32 cellular contexts compared by ENCODE assay signal in genomic region chr1:206059354-206059915, GRCh38. TPM values are rescaled to one million over a fixed set of nuclear protein-coding genes. Genes with fewer than 3 reads are reported as not detected.
DNase-seq lines count a peak whose midpoint lies in the region; ATAC-seq, FAIRE-seq and TF ChIP-seq lines count a peak whose summit lies in the region.
"Had no signal": no experiment of that assay in that cellular context is flagged by ENCODE, and none has a peak within 500 bp of the region (broad histone marks: within the 10 kb centered on the region; RNA-seq: fewer than 3 reads in every experiment).

No MANE protein-coding gene starts in this region.

- no peak for FAIRE-seq in GM12878 (lab: Jason Lieb, UNC)
- FAIRE-seq: keratinocyte had no signal

- H3K27ac ChIP-seq in OCI-LY3 (ENCODE audit: low read length), result peak overlapping the region; percentile 94
- no peak overlapping the region; the same call in 1 of the 2 replicates for H3K27ac ChIP-seq in GM12878 (ENCODE audit: control insufficient read depth, insufficient read depth)
- no peak overlapping the region for H3K27ac ChIP-seq in osteoblast (ENCODE audit: low read depth, low read length)
- H3K27ac ChIP-seq: adrenal gland, esophagus muscularis mucosa, left ventricle myocardium inferior, ovary, upper lobe of left lung had no signal

- TF ChIP-seq CTCF in OCI-LY3 (IDR thresholded peaks at IDR 0.05; ENCODE audit: low read depth, low read length) (no peak), GM12878 (IDR thresholded peaks at IDR 0.05 in 2 of 3, conservative IDR thresholded peaks at IDR 0.05 in 1 of 3; ENCODE audit: control insufficient read depth in 2 of 3, extremely low read depth in 1 of 3, insufficient read depth in 1 of 3, low read depth in 3 of 3, low read length in 3 of 3) (no peak), osteoblast (IDR thresholded peaks at IDR 0.05; ENCODE audit: extremely low read depth, low read depth, low read length) (no peak), natural killer cell (IDR thresholded peaks at IDR 0.05) (no peak)

- CTCF ChIA-PET in GM12878 (lab: Yijun Ruan, JAX), result interaction anchor here (0.7 to 6.1 kb wide), 8 partner anchors 9 to 49 kb away, joined by 3 to 44 read pairs (median 4); no protein-coding TSS in a partner anchor

- in situ Hi-C loops in GM12878 (cut with MboI), result loop anchor here (10.0 kb wide), 1 partner anchor 725 kb away; no protein-coding TSS in a partner anchor

- no peak overlapping the region for H2AFZ ChIP-seq in OCI-LY3 (ENCODE audit: low read depth, low read length)
- H2AFZ ChIP-seq in GM12878 (ENCODE audit: control insufficient read depth, low read depth, low read length), result no peak overlapping the region
- H2AFZ ChIP-seq in osteoblast (ENCODE audit: low read length), result no peak overlapping the region

- 88% methylated on average over 3 of the region's 3 CpGs for whole genome bisulfite sequencing in GM12878 (ENCODE audit: insufficient coverage, insufficient replicate concordance, low lambda C conversion rate, missing lambda C conversion rate)

- H3K9ac ChIP-seq in OCI-LY3 (ENCODE audit: low read length) (peak overlapping the region; percentile 74), GM12878 (ENCODE audit: control insufficient read depth, insufficient read depth, low read length) (no peak overlapping the region)

- H3K9me3 Mint-ChIP-seq in natural killer cell, result no peaks in the 10 kb centered on the region

- no peaks in the 10 kb centered on the region for H3K4me1 Mint-ChIP-seq in natural killer cell
- H3K4me1 Mint-ChIP-seq: central memory CD8-positive, alpha-beta T cell had no signal

- TF ChIP-seq POLR2A in GM12878 (IDR thresholded peaks at IDR 0.05; ENCODE audit: low read depth, low read length), result no peak; the same call in 1 of the 2 replicates

- no TSS peak for BruUV-seq in GM12878 (replicated peaks; lab: Mats Ljungman, UMichigan)

- H3K27me3 ChIP-seq in OCI-LY3 (ENCODE audit: low read depth, low read length) (no peaks in the 10 kb centered on the region), GM12878 (replicated peaks in 1 of 2; ENCODE audit: control insufficient read depth in 2 of 2, insufficient read depth in 2 of 2, low read length in 1 of 2) (no peaks in the 10 kb centered on the region), osteoblast (ENCODE audit: insufficient read depth, low read length) (peaks cover 11% of the 10 kb centered on the region)
- H3K27me3 ChIP-seq: adrenal gland, esophagus muscularis mucosa, ovary, upper lobe of left lung had no signal

- RAD21 ChIA-PET in GM12878 (lab: Charles Lee; ENCODE audit: unreplicated experiment), result interaction anchor here (0.6 to 2.4 kb wide), 4 partner anchors 10 to 502 kb away, joined by 3 to 9 read pairs (median 5); no protein-coding TSS in a partner anchor

- DNase-seq in ELF-1 (ENCODE audit: low read depth, low spot score) (peak; percentile 89), GM12878 (ENCODE audit: low read depth, low spot score) (no peak), osteoblast (ENCODE audit: insufficient read length, low spot score, missing footprints) (peak; percentile 6), natural killer cell (no peak)
- DNase-seq in activated CD4-positive, CD25-positive, alpha-beta regulatory T cell treated with anti-CD3 and anti-CD28 coated beads, Interleukin-2, amount 50 U/mL, for 72 hours, result no peak
- no peak for DNase-seq in activated CD4-positive, CD25-positive, alpha-beta regulatory T cell (lab: John Stamatoyannopoulos, UW)
- DNase-seq: activated CD4-positive, alpha-beta memory T cell treated with anti-CD3 and anti-CD28 coated beads for 36 hours; activated CD8-positive, alpha-beta memory T cell treated with anti-CD3 and anti-CD28 coated beads, Interleukin-2, amount 50 U/mL, for 48 hours; activated naive CD4-positive, alpha-beta T cell treated with anti-CD3 and anti-CD28 coated beads for 36 hours; adrenal gland; C1 segment of cervical spinal cord; Caco-2; foreskin fibroblast; GOT3; left ventricle myocardium inferior; midbrain; naive thymus-derived CD8-positive, alpha-beta T cell; NCI-H1092 treated with DMSO at 0.1 percent for 48 hours; NCI-H1694 treated with DMSO at 0.1 percent for 48 hours; ovary; SHP77; stimulated activated naive CD4-positive, alpha-beta T cell; SW 1271; T-helper 9 cell; upper lobe of left lung had no signal

- H3K79me2 ChIP-seq in OCI-LY3 (ENCODE audit: low read length) (peaks cover 90% of the 10 kb centered on the region), GM12878 (ENCODE audit: control insufficient read depth, insufficient read depth, low read length) (peaks cover 42% of the 10 kb centered on the region), osteoblast (ENCODE audit: insufficient read depth, low read length) (no peaks in the 10 kb centered on the region)

- TF ChIP-seq RAD21 in GM12878 (IDR thresholded peaks at IDR 0.05; ENCODE audit: insufficient read depth, low read depth, low read length), result no peak

- H3K36me3 Mint-ChIP-seq in natural killer cell, result no peaks in the 10 kb centered on the region
- H3K36me3 Mint-ChIP-seq: activated CD4-positive, alpha-beta memory T cell treated with anti-CD3 and anti-CD28 coated beads for 36 hours had no signal

- POLR2A ChIA-PET in GM12878 (lab: Charles Lee), result interaction anchor here (0.7 kb wide), 1 partner anchor 15 kb away, joined by 5 read pairs; no protein-coding TSS in a partner anchor

- no peak overlapping the region for H3K27ac Mint-ChIP-seq in natural killer cell
- H3K27ac Mint-ChIP-seq: activated CD4-positive, alpha-beta memory T cell treated with anti-CD3 and anti-CD28 coated beads for 36 hours; activated naive CD4-positive, alpha-beta T cell treated with anti-CD3 and anti-CD28 coated beads for 36 hours; activated T-helper 1 cell treated with anti-CD3 and anti-CD28 coated beads, Interleukin-12 subunit alpha, Interleukin-12 subunit beta, Interleukin-2, Interleukin-4 antibody, amounts not matched to agents 30 ng/mL and 10 ng/mL and 1 ng/mL, durations not matched to agents 14 hours and 24 hours and 36 hours had no signal

- ATAC-seq in GM12878 (peak; percentile 36), natural killer cell (no peak)
- ATAC-seq: naive thymus-derived CD8-positive, alpha-beta T cell had no signal

- H3K4me3 Mint-ChIP-seq in natural killer cell, result no peak overlapping the region
- H3K4me3 Mint-ChIP-seq: activated CD4-positive, alpha-beta memory T cell treated with anti-CD3 and anti-CD28 coated beads for 36 hours; activated naive CD4-positive, alpha-beta T cell treated with anti-CD3 and anti-CD28 coated beads for 36 hours; activated T-helper 1 cell treated with anti-CD3 and anti-CD28 coated beads, Interleukin-12 subunit alpha, Interleukin-12 subunit beta, Interleukin-2, Interleukin-4 antibody, amounts not matched to agents 30 ng/mL and 10 ng/mL and 1 ng/mL, durations not matched to agents 14 hours and 24 hours and 36 hours; central memory CD8-positive, alpha-beta T cell; naive thymus-derived CD8-positive, alpha-beta T cell had no signal

- H3K4me3 ChIP-seq in OCI-LY3 (ENCODE audit: low read length) (peak overlapping the region; percentile 60), GM12878 (no peak overlapping the region), osteoblast (ENCODE audit: insufficient read depth, low read length) (no peak overlapping the region)
- H3K4me3 ChIP-seq: adrenal gland, esophagus muscularis mucosa, left ventricle myocardium inferior, ovary, upper lobe of left lung had no signal

- H3K27me3 Mint-ChIP-seq in natural killer cell (ENCODE audit: low read depth in 2 of 2), result no peaks in the 10 kb centered on the region
- H3K27me3 Mint-ChIP-seq: activated CD4-positive, alpha-beta memory T cell treated with anti-CD3 and anti-CD28 coated beads for 36 hours; central memory CD8-positive, alpha-beta T cell had no signal

- no peak for TF ChIP-seq EP300 in GM12878 (IDR thresholded peaks at IDR 0.05; ENCODE audit: borderline replicate concordance in 1 of 2, control insufficient read depth in 1 of 2, low read depth in 2 of 2, low read length in 2 of 2)

- H3K36me3 ChIP-seq in OCI-LY3 (replicated peaks; ENCODE audit: low read depth, low read length) (peaks cover 71% of the 10 kb centered on the region), GM12878 (ENCODE audit: control insufficient read depth in 2 of 2, insufficient read depth in 2 of 2, low read length in 1 of 2) (peaks cover 21 to 36% of the 10 kb centered on the region in 2 experiments), osteoblast (ENCODE audit: insufficient read depth, low read length) (no peaks in the 10 kb centered on the region)
- H3K36me3 ChIP-seq: adrenal gland, esophagus muscularis mucosa, left ventricle myocardium inferior, ovary, upper lobe of left lung had no signal

- peak overlapping the region; percentile 73 for H3K4me2 ChIP-seq in OCI-LY3 (ENCODE audit: low read length)
- H3K4me2 ChIP-seq in GM12878 (ENCODE audit: control insufficient read depth, insufficient read depth), result peak overlapping the region; percentile 19; the same call in 1 of the 2 replicates
- no peak overlapping the region for H3K4me2 ChIP-seq in osteoblast (ENCODE audit: insufficient read depth, low read length)

- H4K20me1 ChIP-seq in OCI-LY3 (ENCODE audit: insufficient read depth, low read length), result peaks cover 39% of the 10 kb centered on the region
- H4K20me1 ChIP-seq in GM12878 (ENCODE audit: control insufficient read depth, insufficient read depth), result peaks cover 3% of the 10 kb centered on the region; the same call in 1 of the 2 replicates
- no peaks in the 10 kb centered on the region for H4K20me1 ChIP-seq in osteoblast (ENCODE audit: insufficient read depth, low read length)

- H3K4me1 ChIP-seq in OCI-LY3 (ENCODE audit: low read length) (peaks cover 76% of the 10 kb centered on the region), GM12878 (ENCODE audit: control insufficient read depth, insufficient read depth, low read length) (peaks cover 10% of the 10 kb centered on the region), osteoblast (ENCODE audit: insufficient read depth, low read length) (no peaks in the 10 kb centered on the region)
- H3K4me1 ChIP-seq: adrenal gland, esophagus muscularis mucosa, upper lobe of left lung had no signal

- H3K9me3 ChIP-seq in OCI-LY3 (ENCODE audit: insufficient read depth, low read length) (no peaks in the 10 kb centered on the region), GM12878 (replicated peaks; ENCODE audit: control insufficient read depth, insufficient read depth, low read length) (no peaks in the 10 kb centered on the region; the same call in 2 of the 3 replicates), osteoblast (ENCODE audit: low read depth, low read length) (no peaks in the 10 kb centered on the region)
- H3K9me3 ChIP-seq: adrenal gland, Caco-2, esophagus muscularis mucosa, left ventricle myocardium inferior, ovary, upper lobe of left lung had no signal

- intact Hi-C loops in GM12878 (cut with micrococcal nuclease; ENCODE audit: unreplicated experiment), result loop anchor here (5.0 to 10.0 kb wide), 3 partner anchors 425 to 1545 kb away; partner anchors contain the start of genes ELK4 and MDM4
- intact Hi-C loops in natural killer cell (cut with micrococcal nuclease), result no loop called here

- SMC1A ChIA-PET in GM12878 (lab: Charles Lee; ENCODE audit: uncharacterized antibody, unreplicated experiment), result interaction anchor here (0.6 to 7.1 kb wide), 7 partner anchors 12 to 49 kb away, joined by 3 to 63 read pairs (median 3); no protein-coding TSS in a partner anchor

RNA-seq across cellular contexts. Expression of gene RHEX, which starts 6.5 kb away (rescaled TPM):
- 4.2 and 5.3 TPM in 2 replicates for total RNA-seq in GM12878 (2013; cell fraction: nucleolus; rRNA removed)
- 5.1 and 5.7 TPM in 2 replicates for total RNA-seq in GM12878 (2014; rRNA removed)
- 5.8 and 6.0 TPM in 2 replicates for total RNA-seq in GM12878 (2014; rRNA removed; fragmentation: Illumina TruSeq; extraction: Trizol)
- 7.7 and 11.4 TPM in 2 replicates for total RNA-seq in GM12878 (2021)
- 3.3 TPM for polyA plus RNA-seq in GM12878 (2011; ENCODE audit: low read depth)
- 2.4 and 2.8 TPM in 2 replicates for polyA plus RNA-seq in GM12878 (2011; rRNA removed)
- polyA plus RNA-seq in GM12878 (2011; cell fraction: cytosol; rRNA removed), result 1.5 and 1.6 TPM in 2 replicates
- polyA plus RNA-seq in GM12878 (2011; cell fraction: nucleus; rRNA removed), result 11.0 and 17.7 TPM in 2 replicates
- polyA plus RNA-seq in GM12878 (2012), result 2.5 and 7.6 TPM in 2 replicates
- polyA plus RNA-seq in GM12878 (2014; fragmentation: Illumina TruSeq; extraction: Trizol), result 5.6 and 7.3 TPM in 2 replicates
- 1 to 10 TPM; 5.7 TPM for polyA plus RNA-seq in GM12878 (2014; fragmentation: Nextera tagmentation; extraction: Ambion mirVana)
- polyA plus RNA-seq in GM12878 (2014; rRNA removed), result 3.9 and 5.5 TPM in 2 replicates
- polyA plus RNA-seq in GM12878 (2016; fragmentation: Nextera tagmentation; extraction: Ambion mirVana), result 1 to 10 TPM; 3.5 to 3.9 TPM
- polyA minus RNA-seq in GM12878 (2011; rRNA and poly(A)+ RNA removed), result 4.0 and 5.3 TPM in 2 replicates
- polyA minus RNA-seq in GM12878 (2011; cell fraction: cytosol; rRNA and poly(A)+ RNA removed), result 1.1 and 1.4 TPM in 2 replicates
- polyA minus RNA-seq in GM12878 (2011; cell fraction: nucleus; rRNA and poly(A)+ RNA removed), result 7.9 and 10.5 TPM in 2 replicates
- not detected in 2 replicates for total RNA-seq in osteoblast
- total RNA-seq in natural killer cell, result 10 to 100 TPM in 1 of 3 donors, under 1 TPM in 1, not detected in 1; 0.24 to 21.3 TPM
- total RNA-seq: activated CD4-positive, alpha-beta memory T cell treated with anti-CD3 and anti-CD28 coated beads for 36 hours; activated naive CD4-positive, alpha-beta T cell treated with anti-CD3 and anti-CD28 coated beads for 36 hours; activated T-helper 1 cell treated with anti-CD3 and anti-CD28 coated beads, Interleukin-12 subunit alpha, Interleukin-12 subunit beta, Interleukin-2, Interleukin-4 antibody, amounts not matched to agents 30 ng/mL and 10 ng/mL and 1 ng/mL, durations not matched to agents 14 hours and 24 hours and 36 hours; adrenal gland; Caco-2; NCI-H460 had no signal
- polyA plus RNA-seq: AG04450; keratinocyte; naive thymus-derived CD8-positive, alpha-beta T cell had no signal

RNA-seq across cellular contexts. Expression of gene CTSE, which starts 35.7 kb away (rescaled TPM):
- not detected in 2 replicates for total RNA-seq in GM12878 (2013; cell fraction: nucleolus; rRNA removed)
- not detected in 2 replicates for total RNA-seq in GM12878 (2014; rRNA removed)
- total RNA-seq in GM12878 (2014; rRNA removed; fragmentation: Illumina TruSeq; extraction: Trizol), result not detected in 2 replicates
- total RNA-seq in GM12878 (2021), result 0.26 TPM in 1 of 2 replicates, not detected in the other
- not detected for polyA plus RNA-seq in GM12878 (2011; ENCODE audit: low read depth)
- polyA plus RNA-seq in GM12878 (2011; rRNA removed), result not detected in 2 replicates
- polyA plus RNA-seq in GM12878 (2011; cell fraction: cytosol; rRNA removed), result not detected in 2 replicates
- not detected in 2 replicates for polyA plus RNA-seq in GM12878 (2011; cell fraction: nucleus; rRNA removed)
- polyA plus RNA-seq in GM12878 (2012), result not detected in 2 replicates
- polyA plus RNA-seq in GM12878 (2014; fragmentation: Illumina TruSeq; extraction: Trizol), result not detected in 2 replicates
- polyA plus RNA-seq in GM12878 (2014; fragmentation: Nextera tagmentation; extraction: Ambion mirVana), result not detected
- not detected in 2 replicates for polyA plus RNA-seq in GM12878 (2014; rRNA removed)
- not detected for polyA plus RNA-seq in GM12878 (2016; fragmentation: Nextera tagmentation; extraction: Ambion mirVana)
- polyA minus RNA-seq in GM12878 (2011; rRNA and poly(A)+ RNA removed), result not detected in 2 replicates
- not detected in 2 replicates for polyA minus RNA-seq in GM12878 (2011; cell fraction: cytosol; rRNA and poly(A)+ RNA removed)
- polyA minus RNA-seq in GM12878 (2011; cell fraction: nucleus; rRNA and poly(A)+ RNA removed), result not detected in 2 replicates
- total RNA-seq in osteoblast, result not detected in 2 replicates
- total RNA-seq in natural killer cell, result not detected
- total RNA-seq: activated CD4-positive, alpha-beta memory T cell treated with anti-CD3 and anti-CD28 coated beads for 36 hours; activated naive CD4-positive, alpha-beta T cell treated with anti-CD3 and anti-CD28 coated beads for 36 hours; activated T-helper 1 cell treated with anti-CD3 and anti-CD28 coated beads, Interleukin-12 subunit alpha, Interleukin-12 subunit beta, Interleukin-2, Interleukin-4 antibody, amounts not matched to agents 30 ng/mL and 10 ng/mL and 1 ng/mL, durations not matched to agents 14 hours and 24 hours and 36 hours; adrenal gland; left ventricle myocardium inferior; naive thymus-derived CD8-positive, alpha-beta T cell; NCI-H460 had no signal
- polyA plus RNA-seq: AG04450; naive thymus-derived CD8-positive, alpha-beta T cell had no signal

RNA-seq across cellular contexts. Expression of gene RAB7B, which starts 56.2 kb away (rescaled TPM):
- total RNA-seq in GM12878 (2013; cell fraction: nucleolus; rRNA removed), result not detected in 2 replicates
- total RNA-seq in GM12878 (2014; rRNA removed), result not detected in 2 replicates
- not detected in 2 replicates for total RNA-seq in GM12878 (2014; rRNA removed; fragmentation: Illumina TruSeq; extraction: Trizol)
- total RNA-seq in GM12878 (2021), result not detected in 2 replicates
- polyA plus RNA-seq in GM12878 (2011; ENCODE audit: low read depth), result not detected
- not detected in 2 replicates for polyA plus RNA-seq in GM12878 (2011; rRNA removed)
- polyA plus RNA-seq in GM12878 (2011; cell fraction: cytosol; rRNA removed), result not detected in 2 replicates
- polyA plus RNA-seq in GM12878 (2011; cell fraction: nucleus; rRNA removed), result not detected in 2 replicates
- polyA plus RNA-seq in GM12878 (2012), result not detected in 2 replicates
- not detected in 2 replicates for polyA plus RNA-seq in GM12878 (2014; fragmentation: Illumina TruSeq; extraction: Trizol)
- not detected for polyA plus RNA-seq in GM12878 (2014; fragmentation: Nextera tagmentation; extraction: Ambion mirVana)
- 0.05 TPM in 1 of 2 replicates, not detected in the other for polyA plus RNA-seq in GM12878 (2014; rRNA removed)
- under 1 TPM in 1 of 2 experiments, not detected in 1; 0.09 TPM for polyA plus RNA-seq in GM12878 (2016; fragmentation: Nextera tagmentation; extraction: Ambion mirVana)
- not detected in 2 replicates for polyA minus RNA-seq in GM12878 (2011; rRNA and poly(A)+ RNA removed)
- not detected in 2 replicates for polyA minus RNA-seq in GM12878 (2011; cell fraction: cytosol; rRNA and poly(A)+ RNA removed)
- not detected in 2 replicates for polyA minus RNA-seq in GM12878 (2011; cell fraction: nucleus; rRNA and poly(A)+ RNA removed)
- 7.6 and 7.7 TPM in 2 replicates for total RNA-seq in osteoblast
- total RNA-seq in natural killer cell, result under 1 TPM in 1 of 3 donors, not detected in 2; 0.19 TPM
- total RNA-seq: activated CD4-positive, alpha-beta memory T cell treated with anti-CD3 and anti-CD28 coated beads for 36 hours; activated naive CD4-positive, alpha-beta T cell treated with anti-CD3 and anti-CD28 coated beads for 36 hours; activated T-helper 1 cell treated with anti-CD3 and anti-CD28 coated beads, Interleukin-12 subunit alpha, Interleukin-12 subunit beta, Interleukin-2, Interleukin-4 antibody, amounts not matched to agents 30 ng/mL and 10 ng/mL and 1 ng/mL, durations not matched to agents 14 hours and 24 hours and 36 hours; Caco-2; naive thymus-derived CD8-positive, alpha-beta T cell; NCI-H460 had no signal
- polyA plus RNA-seq: naive thymus-derived CD8-positive, alpha-beta T cell had no signal

RNA-seq across cellular contexts. Expression of gene AVPR1B, which starts 57.8 kb away (rescaled TPM):
- total RNA-seq in GM12878 (2013; cell fraction: nucleolus; rRNA removed), result not detected in 2 replicates
- total RNA-seq in GM12878 (2014; rRNA removed), result not detected in 2 replicates
- not detected in 2 replicates for total RNA-seq in GM12878 (2014; rRNA removed; fragmentation: Illumina TruSeq; extraction: Trizol)
- not detected in 2 replicates for total RNA-seq in GM12878 (2021)
- polyA plus RNA-seq in GM12878 (2011; ENCODE audit: low read depth), result not detected
- not detected in 2 replicates for polyA plus RNA-seq in GM12878 (2011; rRNA removed)
- polyA plus RNA-seq in GM12878 (2011; cell fraction: cytosol; rRNA removed), result not detected in 2 replicates
- polyA plus RNA-seq in GM12878 (2011; cell fraction: nucleus; rRNA removed), result not detected in 2 replicates
- polyA plus RNA-seq in GM12878 (2012), result not detected in 2 replicates
- not detected in 2 replicates for polyA plus RNA-seq in GM12878 (2014; fragmentation: Illumina TruSeq; extraction: Trizol)
- polyA plus RNA-seq in GM12878 (2014; fragmentation: Nextera tagmentation; extraction: Ambion mirVana), result not detected
- polyA plus RNA-seq in GM12878 (2014; rRNA removed), result not detected in 2 replicates
- not detected for polyA plus RNA-seq in GM12878 (2016; fragmentation: Nextera tagmentation; extraction: Ambion mirVana)
- not detected in 2 replicates for polyA minus RNA-seq in GM12878 (2011; rRNA and poly(A)+ RNA removed)
- polyA minus RNA-seq in GM12878 (2011; cell fraction: cytosol; rRNA and poly(A)+ RNA removed), result not detected in 2 replicates
- not detected in 2 replicates for polyA minus RNA-seq in GM12878 (2011; cell fraction: nucleus; rRNA and poly(A)+ RNA removed)
- total RNA-seq in osteoblast, result not detected in 2 replicates
- not detected for total RNA-seq in natural killer cell
- total RNA-seq: activated CD4-positive, alpha-beta memory T cell treated with anti-CD3 and anti-CD28 coated beads for 36 hours; activated naive CD4-positive, alpha-beta T cell treated with anti-CD3 and anti-CD28 coated beads for 36 hours; activated T-helper 1 cell treated with anti-CD3 and anti-CD28 coated beads, Interleukin-12 subunit alpha, Interleukin-12 subunit beta, Interleukin-2, Interleukin-4 antibody, amounts not matched to agents 30 ng/mL and 10 ng/mL and 1 ng/mL, durations not matched to agents 14 hours and 24 hours and 36 hours; adrenal gland; Caco-2; esophagus muscularis mucosa; left ventricle myocardium inferior; naive thymus-derived CD8-positive, alpha-beta T cell; NCI-H460; ovary; upper lobe of left lung had no signal
- polyA plus RNA-seq: adrenal gland; AG04450; keratinocyte; naive thymus-derived CD8-positive, alpha-beta T cell; ovary had no signal

Comparison
In these comparisons a context has a peak if more than half of its experiments do, and no peak if none do; other contexts are left out.
1. DNase-seq: peak in ELF-1 (single experiment) and osteoblast (single experiment); none in GM12878 (single experiment), natural killer cell (single experiment), activated CD4-positive, CD25-positive, alpha-beta regulatory T cell treated with anti-CD3 and anti-CD28 coated beads, Interleukin-2, amount 50 U/mL, for 72 hours (single experiment) and activated CD4-positive, CD25-positive, alpha-beta regulatory T cell (0 of 4).